Comparison of ENCODE assay signal across 8 cellular contexts in the genomic region with DNA sequence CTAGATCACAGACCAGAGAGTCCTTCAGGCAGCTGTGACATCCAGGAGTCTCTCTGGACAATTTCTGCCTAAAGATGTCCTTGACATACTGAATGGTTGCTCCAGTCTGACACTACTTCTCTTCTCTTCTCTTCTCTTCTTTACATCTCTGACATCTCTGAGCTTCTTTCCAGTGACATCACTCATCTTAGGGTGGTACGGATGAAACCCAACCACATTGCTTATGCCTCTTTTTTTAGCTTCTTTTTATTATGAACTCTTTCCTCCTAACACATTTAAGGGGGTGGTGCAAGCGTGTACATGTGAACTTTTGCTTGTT. TPM values are rescaled to one million over a fixed set of nuclear protein-coding genes. Genes with fewer than 3 reads are reported as not detected.
DNase-seq lines count a peak whose midpoint lies in the region; ATAC-seq and TF ChIP-seq lines count a peak whose summit lies in the region.

No MANE protein-coding gene starts in this region.

- H3K27me3 Mint-ChIP-seq in activated T-helper 17 cell treated with anti-CD3 and anti-CD28 coated beads, Interleukin-2, amount 50 U/mL, for 72 hours, result no peaks in the 10 kb centered on the region
- H3K27me3 Mint-ChIP-seq in stimulated activated memory B cell treated with anti-CD40 and anti-IgM and Interleukin-4, amounts not matched to agents 10 μg/mL and 1 μg/mL and 100 μg/mL, for 72 hours, result no peaks in the 10 kb centered on the region
- H3K27me3 Mint-ChIP-seq in naive thymus-derived CD4-positive, alpha-beta T cell, result no peaks in the 10 kb centered on the region

- H2AFZ ChIP-seq in SK-N-SH (ENCODE audit: low read depth) (peak overlapping the region; percentile 69), trophoblast cell (ENCODE audit: insufficient read depth, low read length, poor library complexity) (no peak overlapping the region)

- no peaks in the 10 kb centered on the region for H3K27me3 ChIP-seq in SK-N-SH (ENCODE audit: insufficient read depth)
- H3K27me3 ChIP-seq in trophoblast cell (ENCODE audit: insufficient read depth, low read length), result no peaks in the 10 kb centered on the region
- H3K27me3 ChIP-seq in naive thymus-derived CD4-positive, alpha-beta T cell (ENCODE audit: control insufficient read depth in 2 of 2, insufficient read depth in 2 of 2, low read length in 2 of 2), result no peaks in the 10 kb centered on the region

- no peak for TF ChIP-seq CTCF in SK-N-SH (IDR thresholded peaks at IDR 0.05)

- H3K9me2 ChIP-seq in SK-N-SH, result no peaks in the 10 kb centered on the region

- no peaks in the 10 kb centered on the region for H3K79me1 ChIP-seq in trophoblast cell (ENCODE audit: low read length)

- no peak overlapping the region for H4K91ac ChIP-seq in trophoblast cell (ENCODE audit: low read depth, low read length)

- H3K36me3 ChIP-seq in SK-N-SH (replicated peaks in 1 of 2; ENCODE audit: control insufficient read depth in 1 of 2, insufficient read depth in 2 of 2, low read length in 1 of 2), result no peaks in the 10 kb centered on the region
- H3K36me3 ChIP-seq in trophoblast cell (ENCODE audit: control insufficient read depth in 1 of 2, insufficient read depth in 2 of 2, low read length in 2 of 2), result no peaks in the 10 kb centered on the region
- no peaks in the 10 kb centered on the region for H3K36me3 ChIP-seq in naive thymus-derived CD4-positive, alpha-beta T cell (ENCODE audit: control insufficient read depth in 2 of 3, insufficient read depth in 3 of 3, low read length in 3 of 3)

- H3K79me2 ChIP-seq in SK-N-SH (ENCODE audit: insufficient read depth) (no peaks in the 10 kb centered on the region), trophoblast cell (ENCODE audit: control insufficient read depth, insufficient read depth, low read length, poor library complexity) (no peaks in the 10 kb centered on the region)

- no peaks in the 10 kb centered on the region for H3K9me3 ChIP-seq in SK-N-SH
- peaks cover 5% of the 10 kb centered on the region for H3K9me3 ChIP-seq in trophoblast cell (ENCODE audit: insufficient read depth, low read depth, low read length)
- no peaks in the 10 kb centered on the region for H3K9me3 ChIP-seq in naive thymus-derived CD4-positive, alpha-beta T cell (ENCODE audit: control insufficient read depth in 2 of 3, low read length in 3 of 3)

- TF ChIP-seq EP300 in SK-N-SH (IDR thresholded peaks at IDR 0.05; ENCODE audit: borderline replicate concordance in 1 of 2, low read depth in 1 of 2, low read length in 1 of 2), result no peak

- H2BK120ac ChIP-seq in trophoblast cell (ENCODE audit: insufficient read depth, low read length, poor library complexity), result no peak overlapping the region

- H3K4me2 ChIP-seq in SK-N-SH (peak overlapping the region; percentile 52), trophoblast cell (ENCODE audit: low read length) (no peak overlapping the region)

- H3K9ac ChIP-seq in SK-N-SH (no peak overlapping the region), trophoblast cell (ENCODE audit: low read length) (no peak overlapping the region)

- no peak overlapping the region for H2BK5ac ChIP-seq in trophoblast cell (ENCODE audit: low read depth, low read length, poor library complexity)

- ATAC-seq in SK-N-SH treated with all-trans-retinoic acid at 6 μM for 48 hours (no peak), HG02610 (IDR thresholded peaks at IDR 0.05; ENCODE audit: unreplicated experiment) (peak; percentile 14)
- ATAC-seq in activated T-helper 17 cell treated with anti-CD3 and anti-CD28 coated beads, Interleukin-2, amount 50 U/mL, for 72 hours (replicated peaks), result peak; percentile 52
- peak; percentile 34 for ATAC-seq in stimulated activated memory B cell treated with anti-CD40 and anti-IgM and Interleukin-4, amounts not matched to agents 10 μg/mL and 1 μg/mL and 100 μg/mL, for 72 hours
- ATAC-seq in naive thymus-derived CD4-positive, alpha-beta T cell, result no peak

- H2AK5ac ChIP-seq in trophoblast cell (ENCODE audit: low read length), result no peak overlapping the region

- H3F3A ChIP-seq in SK-N-SH (replicated peaks; ENCODE audit: insufficient read depth), result peaks cover 6% of the 10 kb centered on the region

- DNase-seq in SK-N-SH (no peak), trophoblast cell (no peak), H4 (ENCODE audit: low spot score) (no peak)
- no peak for DNase-seq in naive thymus-derived CD4-positive, alpha-beta T cell

- WGBS in SK-N-SH (ENCODE audit: low lambda C conversion rate), result 78% methylated on average over 2 of the region's 2 CpGs
- WGBS in trophoblast cell (ENCODE audit: extremely low coverage, insufficient coverage, insufficient read length), result no CpG with 5 or more reads among the region's 2 CpGs

- H3K27ac ChIP-seq in SK-N-SH (ENCODE audit: low read depth in 2 of 2, low read length in 1 of 2) (peak overlapping the region; percentile 59 to 71; a peak in 3 of 4 replicates), trophoblast cell (ENCODE audit: low read depth, low read length) (no peak overlapping the region)
- H3K27ac ChIP-seq in naive thymus-derived CD4-positive, alpha-beta T cell (ENCODE audit: low read depth, low read length), result no peak overlapping the region

- no peak overlapping the region for H3K14ac ChIP-seq in trophoblast cell (ENCODE audit: low read length)

- peak overlapping the region; percentile 74 for H3K4me3 Mint-ChIP-seq in activated T-helper 17 cell treated with anti-CD3 and anti-CD28 coated beads, Interleukin-2, amount 50 U/mL, for 72 hours
- H3K4me3 Mint-ChIP-seq in stimulated activated memory B cell treated with anti-CD40 and anti-IgM and Interleukin-4, amounts not matched to agents 10 μg/mL and 1 μg/mL and 100 μg/mL, for 72 hours, result peak overlapping the region; percentile 49
- peak overlapping the region in 5 of 10 donors; percentile 2 to 70 (median 7) for H3K4me3 Mint-ChIP-seq in naive thymus-derived CD4-positive, alpha-beta T cell

- POLR2A ChIA-PET in SK-N-SH (lab: Yijun Ruan, JAX), result no interaction called here
- POLR2A ChIA-PET in naive thymus-derived CD4-positive, alpha-beta T cell (lab: Charles Lee), result interaction anchor here (0.9 to 1.8 kb wide), 2 partner anchors 21 to 36 kb away, joined by 3 to 7 read pairs; no protein-coding TSS in a partner anchor

- H4K8ac ChIP-seq in trophoblast cell (ENCODE audit: low read depth, low read length), result no peak overlapping the region

- no peak overlapping the region for H3K4ac ChIP-seq in trophoblast cell (ENCODE audit: low read depth, low read length)

- no peaks in the 10 kb centered on the region for H4K20me1 ChIP-seq in SK-N-SH (ENCODE audit: insufficient read depth)

- H3K4me3 ChIP-seq in SK-N-SH (ENCODE audit: low read depth in 2 of 2, low read length in 1 of 2), result no peak overlapping the region
- no peak overlapping the region for H3K4me3 ChIP-seq in trophoblast cell (ENCODE audit: low read depth, low read length)
- no peak overlapping the region for H3K4me3 ChIP-seq in naive thymus-derived CD4-positive, alpha-beta T cell (ENCODE audit: low read length)

- intact Hi-C loops in naive thymus-derived CD4-positive, alpha-beta T cell (cut with micrococcal nuclease), result loop anchor here in 1 of 2 donors (1.0 kb wide), 3 partner anchors 9 to 39 kb away; a partner anchor contains a TSS

- CTCF ChIA-PET in SK-N-SH (lab: Yijun Ruan, JAX), result interaction anchor here (1.8 to 2.0 kb wide), 2 partner anchors 9 to 249 kb away, joined by 7 read pairs; no protein-coding TSS in a partner anchor
- CTCF ChIA-PET in naive thymus-derived CD4-positive, alpha-beta T cell (lab: Charles Lee), result interaction anchor here (1.3 to 1.4 kb wide), 2 partner anchors 22 to 249 kb away, joined by 3 read pairs; no protein-coding TSS in a partner anchor

- no peak overlapping the region for H3K18ac ChIP-seq in trophoblast cell (ENCODE audit: low read length)

- no peak overlapping the region for H2BK12ac ChIP-seq in trophoblast cell (ENCODE audit: low read length)

- peaks cover 30% of the 10 kb centered on the region for H3K4me1 Mint-ChIP-seq in activated T-helper 17 cell treated with anti-CD3 and anti-CD28 coated beads, Interleukin-2, amount 50 U/mL, for 72 hours
- peaks cover 48% of the 10 kb centered on the region for H3K4me1 Mint-ChIP-seq in stimulated activated memory B cell treated with anti-CD40 and anti-IgM and Interleukin-4, amounts not matched to agents 10 μg/mL and 1 μg/mL and 100 μg/mL, for 72 hours
- peaks cover 6 to 32% (median 14%) of the 10 kb centered on the region in 7 donors for H3K4me1 Mint-ChIP-seq in naive thymus-derived CD4-positive, alpha-beta T cell

- peak overlapping the region; percentile 90 for H3K27ac Mint-ChIP-seq in activated T-helper 17 cell treated with anti-CD3 and anti-CD28 coated beads, Interleukin-2, amount 50 U/mL, for 72 hours
- H3K27ac Mint-ChIP-seq in stimulated activated memory B cell treated with anti-CD40 and anti-IgM and Interleukin-4, amounts not matched to agents 10 μg/mL and 1 μg/mL and 100 μg/mL, for 72 hours, result peak overlapping the region; percentile 87
- peak overlapping the region in 2 of 9 donors; percentile 79 to 84 for H3K27ac Mint-ChIP-seq in naive thymus-derived CD4-positive, alpha-beta T cell

- H3K36me3 Mint-ChIP-seq in activated T-helper 17 cell treated with anti-CD3 and anti-CD28 coated beads, Interleukin-2, amount 50 U/mL, for 72 hours (ENCODE audit: low read depth), result no peaks in the 10 kb centered on the region
- H3K36me3 Mint-ChIP-seq in stimulated activated memory B cell treated with anti-CD40 and anti-IgM and Interleukin-4, amounts not matched to agents 10 μg/mL and 1 μg/mL and 100 μg/mL, for 72 hours, result peaks cover 2% of the 10 kb centered on the region
- peaks cover 0 to 20% (median 4%) of the 10 kb centered on the region in 5 donors for H3K36me3 Mint-ChIP-seq in naive thymus-derived CD4-positive, alpha-beta T cell

- H3K4me1 ChIP-seq in SK-N-SH (ENCODE audit: control insufficient read depth in 1 of 2, insufficient read depth in 2 of 2, low read depth in 1 of 2, low read length in 1 of 2) (peaks cover 11 to 12% of the 10 kb centered on the region in 2 experiments; a peak in 2 of 4 replicates), trophoblast cell (ENCODE audit: control insufficient read depth in 1 of 2, insufficient read depth in 2 of 2, low read length in 2 of 2) (no peaks in the 10 kb centered on the region)
- H3K4me1 ChIP-seq in naive thymus-derived CD4-positive, alpha-beta T cell (ENCODE audit: control insufficient read depth in 2 of 2, insufficient read depth in 2 of 2, low read length in 2 of 2), result no peaks in the 10 kb centered on the region

- peaks cover 4% of the 10 kb centered on the region for H3K9me3 Mint-ChIP-seq in activated T-helper 17 cell treated with anti-CD3 and anti-CD28 coated beads, Interleukin-2, amount 50 U/mL, for 72 hours
- peaks cover 3% of the 10 kb centered on the region for H3K9me3 Mint-ChIP-seq in stimulated activated memory B cell treated with anti-CD40 and anti-IgM and Interleukin-4, amounts not matched to agents 10 μg/mL and 1 μg/mL and 100 μg/mL, for 72 hours
- peaks cover 0 to 17% (median 7%) of the 10 kb centered on the region in 11 donors for H3K9me3 Mint-ChIP-seq in naive thymus-derived CD4-positive, alpha-beta T cell

- no peak overlapping the region for H4K12ac ChIP-seq in trophoblast cell (ENCODE audit: low read depth, low read length)

- TF ChIP-seq RAD21 in SK-N-SH (IDR thresholded peaks at IDR 0.05; ENCODE audit: low read length), result no peak

- H3K23ac ChIP-seq in trophoblast cell (ENCODE audit: low read length), result no peak overlapping the region

RNA-seq across cellular contexts. Expression of a gene that starts 39.4 kb away (rescaled TPM):
- polyA plus RNA-seq in SK-N-SH (2012; rRNA removed), result 23.3 and 23.6 TPM in 2 replicates
- polyA plus RNA-seq in SK-N-SH (2012; cell fraction: cytosol; rRNA removed), result 20.7 and 23.5 TPM in 2 replicates
- polyA plus RNA-seq in SK-N-SH (2012; cell fraction: nucleus; rRNA removed), result 18.0 and 21.4 TPM in 2 replicates
- total RNA-seq in activated T-helper 17 cell treated with anti-CD3 and anti-CD28 coated beads, Interleukin-2, amount 50 U/mL, for 72 hours, result 10 to 100 TPM; 48.1 to 61.7 TPM
- polyA plus RNA-seq in trophoblast cell (2013), result 5.7 and 5.9 TPM in 2 replicates
- 10 to 100 TPM; 31.2 to 86.3 (median 75.0) TPM for total RNA-seq in naive thymus-derived CD4-positive, alpha-beta T cell
- polyA plus RNA-seq in naive thymus-derived CD4-positive, alpha-beta T cell, result 10 to 100 TPM; 83.5 to 87.0 TPM
- 33.5 and 35.9 TPM in 2 replicates for total RNA-seq in H4 (2014; rRNA removed; shearing (Covaris generic))

Comparison
In these comparisons a context has a peak if more than half of its experiments do, and no peak if none do; other contexts are left out.
1. H3K27ac ChIP-seq: peak in SK-N-SH (2 of 2); none in trophoblast cell (single experiment) and naive thymus-derived CD4-positive, alpha-beta T cell (single experiment).
2. ATAC-seq: peak in HG02610 (single experiment), activated T-helper 17 cell treated with anti-CD3 and anti-CD28 coated beads, Interleukin-2, amount 50 U/mL, for 72 hours (single experiment) and stimulated activated memory B cell treated with anti-CD40 and anti-IgM and Interleukin-4, amounts not matched to agents 10 μg/mL and 1 μg/mL and 100 μg/mL, for 72 hours (single experiment); none in SK-N-SH treated with all-trans-retinoic acid at 6 μM for 48 hours (single experiment) and naive thymus-derived CD4-positive, alpha-beta T cell (single experiment).